25 cellular contexts compared by ENCODE assay signal in genomic region chr12:70561550-70561949, GRCh38.
DNase-seq lines count a peak whose midpoint lies in the region; ATAC-seq, FAIRE-seq and TF ChIP-seq lines count a peak whose summit lies in the region.
"Had no signal": no experiment of that assay in that cellular context is flagged by ENCODE, and none has a peak within 500 bp of the region (broad histone marks: within the 10 kb centered on the region; RNA-seq: fewer than 3 reads in every experiment).

No MANE protein-coding gene starts in this region.

- no peak for TF ChIP-seq POLR2A in HepG2 (IDR thresholded peaks at IDR 0.05; ENCODE audit: insufficient read depth in 1 of 2, low read depth in 2 of 2, low read length in 2 of 2)
- no peak for TF ChIP-seq POLR2A in right lobe of liver (IDR thresholded peaks at IDR 0.05)
- TF ChIP-seq POLR2A in esophagus muscularis mucosa (IDR thresholded peaks at IDR 0.05; ENCODE audit: low read depth), result no peak

- no peak overlapping the region for H3K27ac ChIP-seq in HepG2 (ENCODE audit: extremely low read length, insufficient read depth, low read length)
- no peak overlapping the region for H3K27ac ChIP-seq in right lobe of liver
- no peak overlapping the region for H3K27ac ChIP-seq in esophagus muscularis mucosa (replicated peaks in 1 of 4)
- peak overlapping the region; percentile 4 for H3K27ac ChIP-seq in smooth muscle cell (ENCODE audit: low read depth)
- H3K27ac ChIP-seq: 22Rv1; BLaER1 treated with 17β-estradiol and CSF1 and Interleukin-3, amounts not matched to agents 10 nM and 100 nM had no signal

- H3F3A ChIP-seq in smooth muscle cell (ENCODE audit: low read depth), result no peaks in the 10 kb centered on the region

- H3K9ac ChIP-seq in HepG2 (ENCODE audit: insufficient read depth, low read depth, low read length) (no peak overlapping the region), smooth muscle cell (ENCODE audit: low read depth) (no peak overlapping the region)
- H3K9ac ChIP-seq: BLaER1 treated with 17β-estradiol and CSF1 and Interleukin-3, amounts not matched to agents 10 nM and 100 nM had no signal

- peak; percentile 52 for FAIRE-seq in HepG2 (lab: Jason Lieb, UNC)
- FAIRE-seq: A204.1, D721Med, GM12878, GM19239, H54 had no signal

- peak; percentile 74 for DNase-seq in HepG2 (ENCODE audit: low spot score)
- DNase-seq in right lobe of liver, result no peak
- DNase-seq in esophagus muscularis mucosa (ENCODE audit: extremely low spot score), result peak; percentile 70
- no peak for DNase-seq in smooth muscle cell (lab: John Stamatoyannopoulos, UW; ENCODE audit: unreplicated experiment)
- DNase-seq in NOMO-1 treated with DMSO at 0.1 percent for 48 hours (lab: John Stamatoyannopoulos, UW; ENCODE audit: unreplicated experiment), result no peak
- DNase-seq: ACHN; AML-193; BE2C; CD4-positive, alpha-beta T cell; CD8-positive, alpha-beta memory T cell; DMS 273 treated with DMSO at 0.1 percent for 48 hours; DMS79; EL; GDM1; GOT3; HFFc6 had no signal

- H3K4me1 ChIP-seq in HepG2 (ENCODE audit: insufficient read depth, low read length) (peaks cover 15% of the 10 kb centered on the region), right lobe of liver (no peaks in the 10 kb centered on the region), esophagus muscularis mucosa (no peaks in the 10 kb centered on the region), smooth muscle cell (ENCODE audit: low read depth) (no peaks in the 10 kb centered on the region)
- H3K4me1 ChIP-seq: BE2C; BLaER1 treated with 17β-estradiol and CSF1 and Interleukin-3, amounts not matched to agents 10 nM and 100 nM; HAP-1 had no signal

- no peak for TF ChIP-seq RAD21 in HepG2 (CRISPR knock-in tag; IDR thresholded peaks at IDR 0.05)

- H3K4me3 ChIP-seq in HepG2 (replicated peaks in 1 of 3; ENCODE audit: insufficient read depth in 1 of 3, low read depth in 2 of 3, low read length in 3 of 3) (no peak overlapping the region), right lobe of liver (no peak overlapping the region), esophagus muscularis mucosa (no peak overlapping the region), smooth muscle cell (no peak overlapping the region)
- H3K4me3 ChIP-seq: BLaER1 treated with 17β-estradiol and CSF1 and Interleukin-3, amounts not matched to agents 10 nM and 100 nM; GM12878; HAP-1 had no signal

- POLR2A ChIA-PET in HepG2 (lab: Yijun Ruan, JAX), result no interaction called here

- in situ Hi-C loops in HepG2 (cut with HindIII; ENCODE audit: extremely low pct_ligation_motif_present, low pct_unique_long_range_greater_than_20kb), result no loop called here

- H3K4me2 ChIP-seq in HepG2 (ENCODE audit: low read depth, low read length) (no peak overlapping the region), smooth muscle cell (no peak overlapping the region)
- H3K4me2 ChIP-seq: BLaER1 treated with 17β-estradiol and CSF1 and Interleukin-3, amounts not matched to agents 10 nM and 100 nM had no signal

- CTCF ChIA-PET in HepG2 (lab: Yijun Ruan, JAX; ENCODE audit: low intra/inter-chr PET ratio, low total read pairs), result interaction anchor here (0.6 kb wide), 1 partner anchor 124 kb away, joined by 3 read pairs; no protein-coding TSS in a partner anchor

- no peaks in the 10 kb centered on the region for H3K79me2 ChIP-seq in HepG2 (ENCODE audit: insufficient read depth, low read length)
- H3K79me2 ChIP-seq in smooth muscle cell (ENCODE audit: low read depth), result no peaks in the 10 kb centered on the region

- no TSS peak for BruUV-seq in HepG2 (replicated peaks; lab: Mats Ljungman, UMichigan)

- H4K20me1 ChIP-seq in HepG2 (ENCODE audit: insufficient read depth, low read length) (no peaks in the 10 kb centered on the region), smooth muscle cell (ENCODE audit: low read depth) (no peaks in the 10 kb centered on the region)
- H4K20me1 ChIP-seq: BLaER1 treated with 17β-estradiol and CSF1 and Interleukin-3, amounts not matched to agents 10 nM and 100 nM had no signal

- TF ChIP-seq CTCF in HepG2 (CRISPR knock-in tag; IDR thresholded peaks at IDR 0.05) (no peak), right lobe of liver (IDR thresholded peaks at IDR 0.05) (no peak), esophagus muscularis mucosa (IDR thresholded peaks at IDR 0.05) (no peak), smooth muscle cell (IDR thresholded peaks at IDR 0.05; ENCODE audit: borderline replicate concordance, insufficient read depth, poor library complexity, severe bottlenecking) (no peak)

- H3K9me3 ChIP-seq in HepG2 (ENCODE audit: low read length), result no peaks in the 10 kb centered on the region
- no peaks in the 10 kb centered on the region for H3K9me3 ChIP-seq in right lobe of liver
- no peaks in the 10 kb centered on the region for H3K9me3 ChIP-seq in esophagus muscularis mucosa
- H3K9me3 ChIP-seq in smooth muscle cell (replicated peaks; ENCODE audit: low read depth), result no peaks in the 10 kb centered on the region
- H3K9me3 ChIP-seq: BE2C; BLaER1 treated with 17β-estradiol and CSF1 and Interleukin-3, amounts not matched to agents 10 nM and 100 nM; HAP-1 had no signal

- no peaks in the 10 kb centered on the region for H3K36me3 ChIP-seq in HepG2 (replicated peaks in 1 of 2; ENCODE audit: control insufficient read depth in 1 of 2, insufficient read depth in 2 of 2, low read length in 2 of 2)
- H3K36me3 ChIP-seq in right lobe of liver, result no peaks in the 10 kb centered on the region
- peaks cover 0 to 76% (median 4%) of the 10 kb centered on the region in 4 donors for H3K36me3 ChIP-seq in esophagus muscularis mucosa
- H3K36me3 ChIP-seq in smooth muscle cell (ENCODE audit: low read depth), result no peaks in the 10 kb centered on the region
- H3K36me3 ChIP-seq: BLaER1 treated with 17β-estradiol and CSF1 and Interleukin-3, amounts not matched to agents 10 nM and 100 nM; HAP-1 had no signal

- TF ChIP-seq EP300 in HepG2 (IDR thresholded peaks at IDR 0.05; ENCODE audit: low read depth in 2 of 2, low read length in 2 of 2) (peak in 1 of 2 experiments; percentile 35; a peak in 1 of 4 replicates), HepG2 (CRISPR knock-in tag; IDR thresholded peaks at IDR 0.05; ENCODE audit: borderline replicate concordance) (no peak), esophagus muscularis mucosa (IDR thresholded peaks at IDR 0.05) (no peak)

- 26% methylated on average over 4 of the region's 4 CpGs for WGBS in HepG2 (ENCODE audit: low lambda C conversion rate)
- WGBS in right lobe of liver (ENCODE audit: insufficient coverage, low coverage, low lambda C conversion rate, missing lambda C conversion rate), result 41% methylated on average over 4 of the region's 4 CpGs
- 84% methylated on average over 4 of the region's 4 CpGs for WGBS in esophagus muscularis mucosa
- 94% methylated on average over 4 of the region's 4 CpGs for WGBS in smooth muscle cell (ENCODE audit: low lambda C conversion rate)

- ATAC-seq in HepG2, result peak; percentile 75
- ATAC-seq in right lobe of liver, result no peak
- ATAC-seq in GM21529 (IDR thresholded peaks at IDR 0.05; ENCODE audit: unreplicated experiment), result no peak
- ATAC-seq: GM12878 had no signal

- intact Hi-C loops in HepG2 (cut with micrococcal nuclease; ENCODE audit: unreplicated experiment) (no loop called here), right lobe of liver (cut with DNase I) (no loop called here), esophagus muscularis mucosa (cut with DNase I) (no loop called here)

- H3K27me3 ChIP-seq in HepG2 (ENCODE audit: control insufficient read depth in 1 of 2, insufficient read depth in 2 of 2, low read length in 2 of 2) (no peaks in the 10 kb centered on the region), right lobe of liver (no peaks in the 10 kb centered on the region), esophagus muscularis mucosa (peaks cover 0 to 9% (median 0%) of the 10 kb centered on the region in 4 donors), smooth muscle cell (ENCODE audit: low read depth) (no peaks in the 10 kb centered on the region)
- H3K27me3 ChIP-seq: BE2C; BLaER1 treated with 17β-estradiol and CSF1 and Interleukin-3, amounts not matched to agents 10 nM and 100 nM had no signal

- no peak overlapping the region for H2AFZ ChIP-seq in HepG2 (ENCODE audit: low read length)
- no peak overlapping the region for H2AFZ ChIP-seq in smooth muscle cell (ENCODE audit: low read depth)

TF ChIP-seq in HepG2, 621 proteins besides CTCF, POLR2A, EP300 and RAD21 (continues in another document):
- TF ChIP-seq FOSL2 (CRISPR knock-in tag; IDR thresholded peaks at IDR 0.05) (peak; percentile 57), MAFK (conservative IDR thresholded peaks at IDR 0.05 in 1 of 2, IDR thresholded peaks at IDR 0.05 in 1 of 2; ENCODE audit: low read length in 2 of 2) (peak; percentile 7 to 78; a peak in 2 of 4 replicates), SAP130 (CRISPR knock-in tag; IDR thresholded peaks at IDR 0.05; ENCODE audit: low read depth) (peak; percentile 24; the same call in 1 of the 2 replicates), SOX6 (IDR thresholded peaks at IDR 0.05) (no peak), SOX6 (CRISPR knock-in tag; IDR thresholded peaks at IDR 0.05) (peak; percentile 42; the same call in 1 of the 2 replicates), GATAD2A (CRISPR knock-in tag; IDR thresholded peaks at IDR 0.05) (peak; percentile 39; the same call in 1 of the 2 replicates), ARID5B (CRISPR knock-in tag; IDR thresholded peaks at IDR 0.05) (peak; percentile 64)

Comparison
In these comparisons a context has a peak if more than half of its experiments do, and no peak if none do; other contexts are left out.
1. DNase-seq: peak in HepG2 (single experiment) and esophagus muscularis mucosa (single experiment); none in right lobe of liver (0 of 3), smooth muscle cell (single experiment) and NOMO-1 treated with DMSO at 0.1 percent for 48 hours (single experiment).